25 cellular contexts compared by ENCODE assay signal in the genomic region with DNA sequence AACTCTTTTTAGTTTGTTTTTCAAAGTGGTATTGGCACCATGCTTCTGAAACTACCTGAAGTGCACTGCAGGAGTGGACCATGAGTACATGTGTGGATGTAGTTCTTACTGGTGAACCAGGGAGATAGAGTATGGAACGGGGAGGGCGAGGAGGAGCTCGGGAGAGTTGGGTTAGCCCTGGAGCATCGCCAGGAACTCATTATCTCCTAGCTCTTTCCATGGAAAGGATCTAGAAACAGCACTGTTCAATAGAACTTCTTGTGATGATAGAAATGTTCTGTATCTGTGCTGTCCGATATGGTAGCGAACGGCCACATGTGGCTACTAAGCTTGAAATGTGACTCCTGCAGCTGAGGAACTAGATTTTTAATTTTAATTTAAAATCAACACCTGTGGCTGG.
DNase-seq lines count a peak whose midpoint lies in the region; ATAC-seq and TF ChIP-seq lines count a peak whose summit lies in the region.
"Had no signal": no experiment of that assay in that cellular context is flagged by ENCODE, and none has a peak within 500 bp of the region (broad histone marks: within the 10 kb centered on the region; RNA-seq: fewer than 3 reads in every experiment).

No MANE protein-coding gene starts in this region.

- no peaks in the 10 kb centered on the region for H3K27me3 ChIP-seq in HAP-1 (ENCODE audit: low read depth)
- H3K27me3 ChIP-seq: BLaER1 had no signal

- no peak overlapping the region for H3K4me3 Mint-ChIP-seq in effector memory CD8-positive, alpha-beta T cell
- no peak overlapping the region for H3K4me3 Mint-ChIP-seq in nephron progenitor cell
- H3K4me3 Mint-ChIP-seq: activated CD8-positive, alpha-beta T cell treated with anti-CD3 and anti-CD28 coated beads for 36 hours; activated naive CD8-positive, alpha-beta T cell treated with anti-CD3 and anti-CD28 coated beads for 36 hours; activated T-helper 17 cell treated with anti-CD3 and anti-CD28 coated beads, Interleukin-2, amount 50 U/mL, for 72 hours; stimulated activated effector memory CD8-positive, alpha-beta T cell treated with anti-CD3 and anti-CD28 coated beads, Interleukin-12 subunit alpha, Interleukin-12 subunit beta, amount 100 ng/mL, for 72 hours had no signal

- no peaks in the 10 kb centered on the region; the same call in 1 of the 2 replicates for H3K9me3 ChIP-seq in HAP-1
- H3K9me3 ChIP-seq: Caco-2 had no signal

- ATAC-seq in effector memory CD8-positive, alpha-beta T cell (replicated peaks): no peak
- ATAC-seq in HG03342 (IDR thresholded peaks at IDR 0.05; ENCODE audit: unreplicated experiment): no peak
- no peak for ATAC-seq in HG03457 (IDR thresholded peaks at IDR 0.05; ENCODE audit: unreplicated experiment)
- ATAC-seq: activated CD8-positive, alpha-beta T cell treated with anti-CD3 and anti-CD28 coated beads for 36 hours; activated T-helper 17 cell treated with anti-CD3 and anti-CD28 coated beads, Interleukin-2, amount 50 U/mL, for 72 hours; stimulated activated effector memory CD8-positive, alpha-beta T cell treated with anti-CD3 and anti-CD28 coated beads, Interleukin-12 subunit alpha, Interleukin-12 subunit beta, amount 100 ng/mL, for 72 hours had no signal

- H3K4me1 ChIP-seq in HAP-1: peaks cover 28% of the 10 kb centered on the region

- in situ Hi-C loops in HAP-1 (cut with MboI; ENCODE audit: low sequenced_read_pairs): no loop called here

- peaks cover 6% of the 10 kb centered on the region for H3K36me3 ChIP-seq in HAP-1 (replicated peaks)

- TF ChIP-seq CTCF in nephron progenitor cell (IDR thresholded peaks at IDR 0.05): no peak

- H3K27me3 Mint-ChIP-seq in effector memory CD8-positive, alpha-beta T cell: no peaks in the 10 kb centered on the region
- H3K27me3 Mint-ChIP-seq in nephron progenitor cell (ENCODE audit: low read depth, poor library complexity): no peaks in the 10 kb centered on the region
- H3K27me3 Mint-ChIP-seq: activated CD8-positive, alpha-beta T cell treated with anti-CD3 and anti-CD28 coated beads for 36 hours; activated naive CD8-positive, alpha-beta T cell treated with anti-CD3 and anti-CD28 coated beads for 36 hours; activated T-helper 17 cell treated with anti-CD3 and anti-CD28 coated beads, Interleukin-2, amount 50 U/mL, for 72 hours had no signal

- H3K4me3 ChIP-seq in HAP-1: no peak overlapping the region
- H3K4me3 ChIP-seq: BLaER1 had no signal

- H3K4me1 Mint-ChIP-seq in effector memory CD8-positive, alpha-beta T cell (ENCODE audit: low read depth in 2 of 2): peaks cover 25 to 27% of the 10 kb centered on the region in 2 donors
- H3K4me1 Mint-ChIP-seq in nephron progenitor cell: peaks cover 50% of the 10 kb centered on the region

- H3K36me3 Mint-ChIP-seq in effector memory CD8-positive, alpha-beta T cell (ENCODE audit: insufficient read depth): peaks cover 12% of the 10 kb centered on the region
- peaks cover 73% of the 10 kb centered on the region for H3K36me3 Mint-ChIP-seq in nephron progenitor cell (ENCODE audit: low read depth)

- peak overlapping the region; percentile 6 to 52 for H3K27ac Mint-ChIP-seq in effector memory CD8-positive, alpha-beta T cell
- peak overlapping the region; percentile 67 for H3K27ac Mint-ChIP-seq in nephron progenitor cell
- H3K27ac Mint-ChIP-seq: activated CD8-positive, alpha-beta T cell treated with anti-CD3 and anti-CD28 coated beads for 36 hours; activated naive CD8-positive, alpha-beta T cell treated with anti-CD3 and anti-CD28 coated beads for 36 hours; activated T-helper 17 cell treated with anti-CD3 and anti-CD28 coated beads, Interleukin-2, amount 50 U/mL, for 72 hours; stimulated activated effector memory CD8-positive, alpha-beta T cell treated with anti-CD3 and anti-CD28 coated beads, Interleukin-12 subunit alpha, Interleukin-12 subunit beta, amount 100 ng/mL, for 72 hours had no signal

- DNase-seq in COR-L47 (lab: John Stamatoyannopoulos, UW): peak; percentile 33
- peak; percentile 26 for DNase-seq in NCI-H2029 treated with DMSO at 0.1 percent for 48 hours (lab: John Stamatoyannopoulos, UW)
- no peak for DNase-seq in effector memory CD8-positive, alpha-beta T cell
- DNase-seq in nephron progenitor cell: no peak
- no peak for DNase-seq in dedifferentiated amniotic fluid mesenchymal stem cell (ENCODE audit: extremely low spot score)
- no peak for DNase-seq in HAP-1 (ENCODE audit: low spot score in 2 of 2)
- DNase-seq: activated CD4-positive, alpha-beta T cell treated with anti-CD3 and anti-CD28 coated beads for 1 hour; activated CD8-positive, alpha-beta T cell treated with anti-CD3 and anti-CD28 coated beads for 36 hours; activated naive CD8-positive, alpha-beta T cell treated with anti-CD3 and anti-CD28 coated beads for 36 hours; Caco-2; effector CD4-positive, alpha-beta T cell; erythroblast; GOT3; head of caudate nucleus; NCI-H187; NCI-H446; NCI-H774; nucleus accumbens; retina; stimulated activated CD4-positive, alpha-beta T cell treated with anti-CD3 and anti-CD28 coated beads, Interleukin-4, amount 100 ng/mL, for 1 hour had no signal

- no peaks in the 10 kb centered on the region for H3K9me3 Mint-ChIP-seq in effector memory CD8-positive, alpha-beta T cell
- H3K9me3 Mint-ChIP-seq in nephron progenitor cell: peaks cover 40% of the 10 kb centered on the region
- H3K9me3 Mint-ChIP-seq: activated T-helper 17 cell treated with anti-CD3 and anti-CD28 coated beads, Interleukin-2, amount 50 U/mL, for 72 hours had no signal

Comparison
In these comparisons a context has a peak if more than half of its experiments do, and no peak if none do; other contexts are left out.
1. DNase-seq: peak in COR-L47 (single experiment) and NCI-H2029 treated with DMSO at 0.1 percent for 48 hours (single experiment); none in effector memory CD8-positive, alpha-beta T cell (0 of 3), nephron progenitor cell (single experiment), dedifferentiated amniotic fluid mesenchymal stem cell (single experiment) and HAP-1 (0 of 2).